In the genomic region with DNA sequence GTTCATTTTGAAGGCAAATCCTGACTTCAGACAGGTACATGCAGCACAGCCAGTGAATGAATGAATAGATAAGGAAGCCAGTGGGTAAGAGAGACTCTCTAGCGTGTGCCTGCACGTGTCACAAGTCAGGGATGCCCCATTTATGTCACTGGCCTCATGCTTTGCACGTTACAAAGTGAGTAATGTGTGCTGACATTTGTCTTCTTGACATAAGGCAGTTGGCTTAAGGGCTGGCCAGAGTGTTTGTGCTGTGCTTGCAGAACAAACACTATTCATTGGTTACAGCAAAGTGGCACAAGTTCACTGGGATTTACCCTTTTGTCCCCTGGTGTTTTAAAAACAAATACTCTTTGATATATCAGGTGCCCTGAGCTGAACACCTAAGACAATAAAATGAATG, we compare ENCODE assay signal across 18 cellular contexts. TPM values are rescaled to one million over a fixed set of nuclear protein-coding genes. Genes with fewer than 3 reads are reported as not detected.
DNase-seq lines count a peak whose midpoint lies in the region; ATAC-seq and TF ChIP-seq lines count a peak whose summit lies in the region.
"Had no signal": no experiment of that assay in that cellular context is flagged by ENCODE, and none has a peak within 500 bp of the region (broad histone marks: within the 10 kb centered on the region; RNA-seq: fewer than 3 reads in every experiment).

No MANE protein-coding gene starts in this region.

- intact Hi-C loops in right lobe of liver (cut with DNase I), result no loop called here
- intact Hi-C loops in PC-9 (cut with micrococcal nuclease; ENCODE audit: unreplicated experiment), result no loop called here

- no peaks in the 10 kb centered on the region for H3F3A ChIP-seq in PC-9 (ENCODE audit: insufficient read depth, low read depth)

- H3K27ac Mint-ChIP-seq in activated T-cell treated with anti-CD3 and anti-CD28 coated beads, Interleukin-2, amount 50 U/mL, for 24 hours, result no peak overlapping the region
- H3K27ac Mint-ChIP-seq: CD4-positive, CD25-positive, alpha-beta regulatory T cell; GM23338 had no signal

- WGBS in hepatocyte (ENCODE audit: low lambda C conversion rate, missing lambda C conversion rate), result 38% methylated on average over 3 of the region's 3 CpGs
- WGBS in right lobe of liver (ENCODE audit: insufficient coverage, low coverage, low lambda C conversion rate, missing lambda C conversion rate), result 10% methylated on average over 2 of the region's 3 CpGs

- H3K4me1 Mint-ChIP-seq in activated T-cell treated with anti-CD3 and anti-CD28 coated beads, Interleukin-2, amount 50 U/mL, for 24 hours (ENCODE audit: low read depth), result no peaks in the 10 kb centered on the region
- H3K4me1 Mint-ChIP-seq: CD4-positive, CD25-positive, alpha-beta regulatory T cell; GM23338 had no signal

- H3K9me2 ChIP-seq in hepatocyte (replicated peaks; ENCODE audit: insufficient read depth), result no peaks in the 10 kb centered on the region
- no peaks in the 10 kb centered on the region for H3K9me2 ChIP-seq in PC-9 (ENCODE audit: insufficient read depth)

- H3K36me3 Mint-ChIP-seq in activated T-cell treated with anti-CD3 and anti-CD28 coated beads, Interleukin-2, amount 50 U/mL, for 24 hours (ENCODE audit: low read depth), result no peaks in the 10 kb centered on the region
- H3K36me3 Mint-ChIP-seq: CD4-positive, CD25-positive, alpha-beta regulatory T cell had no signal

- no peaks in the 10 kb centered on the region for H3K9me3 Mint-ChIP-seq in activated T-cell treated with anti-CD3 and anti-CD28 coated beads, Interleukin-2, amount 50 U/mL, for 24 hours
- H3K9me3 Mint-ChIP-seq: GM23338 had no signal

- H3K27me3 ChIP-seq in hepatocyte (no peaks in the 10 kb centered on the region), right lobe of liver (no peaks in the 10 kb centered on the region), PC-9 (ENCODE audit: insufficient read depth, low read depth) (peaks cover 70% of the 10 kb centered on the region)
- H3K27me3 ChIP-seq: BLaER1 treated with 17β-estradiol and CSF1 and Interleukin-3, amounts not matched to agents 10 nM and 100 nM had no signal

- no peak for TF ChIP-seq POLR2A in right lobe of liver (IDR thresholded peaks at IDR 0.05)

- TF ChIP-seq CTCF in hepatocyte (IDR thresholded peaks at IDR 0.05; ENCODE audit: poor library complexity), result no peak
- no peak for TF ChIP-seq CTCF in right lobe of liver (IDR thresholded peaks at IDR 0.05)
- no peak for TF ChIP-seq CTCF in PC-9 (conservative IDR thresholded peaks at IDR 0.05)

- H3K36me3 ChIP-seq in hepatocyte (replicated peaks; ENCODE audit: insufficient read depth, low read depth) (no peaks in the 10 kb centered on the region), right lobe of liver (no peaks in the 10 kb centered on the region), PC-9 (ENCODE audit: low read depth) (no peaks in the 10 kb centered on the region)

- H3K4me1 ChIP-seq in hepatocyte (ENCODE audit: insufficient read depth) (no peaks in the 10 kb centered on the region), right lobe of liver (no peaks in the 10 kb centered on the region), PC-9 (replicated peaks; ENCODE audit: insufficient read depth) (no peaks in the 10 kb centered on the region)

- peak; percentile 94 for DNase-seq in DMS53 (lab: John Stamatoyannopoulos, UW)
- peak; percentile 50 for DNase-seq in NCI-H774 (lab: John Stamatoyannopoulos, UW)
- peak; percentile 28 for DNase-seq in hepatocyte (ENCODE audit: low spot score)
- no peak for DNase-seq in right lobe of liver
- DNase-seq in PC-9, result no peak
- no peak for DNase-seq in activated T-cell treated with anti-CD3 and anti-CD28 coated beads, Interleukin-2, amount 50 U/mL, for 24 hours
- DNase-seq: ACHN; Calu3; CD4-positive, CD25-positive, alpha-beta regulatory T cell; DMS 273 treated with DMSO at 0.1 percent for 48 hours; DMS79 treated with DMSO at 0.1 percent for 48 hours; EL; H7 had no signal

- H3K79me2 ChIP-seq in hepatocyte (no peaks in the 10 kb centered on the region), PC-9 (ENCODE audit: low read depth) (no peaks in the 10 kb centered on the region)

- BruUV-seq in PC-9 (replicated peaks; lab: Mats Ljungman, UMichigan), result no TSS peak

- H3K4me3 ChIP-seq in hepatocyte, result no peak overlapping the region
- no peak overlapping the region for H3K4me3 ChIP-seq in right lobe of liver
- no peak overlapping the region for H3K4me3 ChIP-seq in PC-9
- H3K4me3 ChIP-seq: BLaER1 treated with 17β-estradiol and CSF1 and Interleukin-3, amounts not matched to agents 10 nM and 100 nM; GM23338 had no signal

- H3K4me2 ChIP-seq in hepatocyte, result no peak overlapping the region
- no peak overlapping the region for H3K4me2 ChIP-seq in PC-9
- H3K4me2 ChIP-seq: GM23338 had no signal

- H3K27me3 Mint-ChIP-seq in activated T-cell treated with anti-CD3 and anti-CD28 coated beads, Interleukin-2, amount 50 U/mL, for 24 hours, result peaks cover 4% of the 10 kb centered on the region
- H3K27me3 Mint-ChIP-seq: CD4-positive, CD25-positive, alpha-beta regulatory T cell had no signal

- POLR2A ChIA-PET in PC-9 (lab: Charles Lee; ENCODE audit: unreplicated experiment), result no interaction called here

- H2AFZ ChIP-seq in hepatocyte (no peak overlapping the region), PC-9 (no peak overlapping the region)
- H2AFZ ChIP-seq: GM23338 had no signal

- ATAC-seq in right lobe of liver, result peak in 3 of 4 donors; percentile 51 to 93 (median 78)
- ATAC-seq in HG03095 (IDR thresholded peaks at IDR 0.05; ENCODE audit: unreplicated experiment), result no peak
- no peak for ATAC-seq in HG03521 (IDR thresholded peaks at IDR 0.05; ENCODE audit: unreplicated experiment)
- ATAC-seq: GM23338 had no signal

- CTCF ChIA-PET in PC-9 (lab: Charles Lee), result no interaction called here

- no peak overlapping the region for H3K4me3 Mint-ChIP-seq in activated T-cell treated with anti-CD3 and anti-CD28 coated beads, Interleukin-2, amount 50 U/mL, for 24 hours
- H3K4me3 Mint-ChIP-seq: CD4-positive, CD25-positive, alpha-beta regulatory T cell; GM23338 had no signal

- H4K20me1 ChIP-seq in hepatocyte (ENCODE audit: insufficient read depth, poor library complexity, severe bottlenecking), result no peaks in the 10 kb centered on the region
- no peaks in the 10 kb centered on the region for H4K20me1 ChIP-seq in PC-9 (ENCODE audit: insufficient read depth)

- no peak overlapping the region for H3K27ac ChIP-seq in hepatocyte
- H3K27ac ChIP-seq in right lobe of liver, result no peak overlapping the region
- no peak overlapping the region for H3K27ac ChIP-seq in PC-9
- H3K27ac ChIP-seq: BLaER1 treated with 17β-estradiol and CSF1 and Interleukin-3, amounts not matched to agents 10 nM and 100 nM had no signal

- H3K9me3 ChIP-seq in hepatocyte (ENCODE audit: low read depth) (no peaks in the 10 kb centered on the region), right lobe of liver (no peaks in the 10 kb centered on the region), PC-9 (ENCODE audit: insufficient read depth, low read depth) (no peaks in the 10 kb centered on the region)
- H3K9me3 ChIP-seq: BLaER1 treated with 17β-estradiol and CSF1 and Interleukin-3, amounts not matched to agents 10 nM and 100 nM had no signal

RNA-seq across cellular contexts. Expression of a gene that starts 55.9 kb away (rescaled TPM):
- total RNA-seq in hepatocyte (11.6 and 12.9 TPM in 2 replicates), right lobe of liver (under 1 TPM in 3 of 6 experiments, not detected in 3; 0.09 to 0.31 (median 0.10) TPM), PC-9 (2021) (not detected in 2 replicates)
- 12.5 TPM in 2 replicates for polyA plus RNA-seq in hepatocyte
- total RNA-seq: Calu3; CD4-positive, CD25-positive, alpha-beta regulatory T cell; HT-29 had no signal
- polyA plus RNA-seq: CD4-positive, CD25-positive, alpha-beta regulatory T cell had no signal

Comparison
In these comparisons a context has a peak if more than half of its experiments do, and no peak if none do; other contexts are left out.
1. DNase-seq: peak in DMS53 (single experiment), NCI-H774 (single experiment) and hepatocyte (single experiment); none in right lobe of liver (0 of 3), PC-9 (0 of 2) and activated T-cell treated with anti-CD3 and anti-CD28 coated beads, Interleukin-2, amount 50 U/mL, for 24 hours (single experiment).
2. ATAC-seq: peak in right lobe of liver (3 of 4); none in HG03095 (single experiment) and HG03521 (single experiment).